ENCODE assay signal across 22 cellular contexts in the genomic region with DNA sequence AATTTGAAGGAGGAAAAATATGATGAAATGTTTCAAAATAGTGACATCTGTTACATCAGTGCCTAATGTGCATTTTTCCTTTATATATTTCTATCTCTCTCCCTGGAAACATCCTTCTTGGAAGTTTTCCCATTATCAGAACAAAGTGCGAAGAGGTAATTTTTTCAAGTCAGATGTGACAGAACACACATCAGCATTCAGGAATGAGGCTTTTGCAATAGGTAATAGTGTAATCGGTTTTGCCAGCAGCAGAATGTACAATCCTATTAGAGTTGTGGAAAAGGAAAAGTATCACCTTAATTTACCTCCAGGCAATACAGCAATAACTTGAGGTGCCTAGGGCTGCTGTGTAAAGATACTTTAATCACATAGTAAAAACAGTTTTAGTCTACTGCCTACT.
"Had no signal": no experiment of that assay in that cellular context is flagged by ENCODE, and none has a peak within 500 bp of the region (broad histone marks: within the 10 kb centered on the region; RNA-seq: fewer than 3 reads in every experiment).

No MANE protein-coding gene starts in this region.

- H3K27me3 ChIP-seq: cardiac muscle cell, neural progenitor cell, ovary had no signal

- H2AFZ ChIP-seq: neural progenitor cell had no signal

- H3K36me3 ChIP-seq: cardiac muscle cell, neural progenitor cell, ovary, thoracic aorta, WERI-Rb-1 had no signal

- H3K4me2 ChIP-seq: neural progenitor cell had no signal

- H3K4me1 ChIP-seq: psoas muscle had no signal

- H3K27ac ChIP-seq: cardiac muscle cell, neural progenitor cell, ovary, psoas muscle, thoracic aorta, WERI-Rb-1 had no signal

- H3K9me3 ChIP-seq: mucosa of descending colon, ovary, psoas muscle, thoracic aorta had no signal

- H3K9ac ChIP-seq: neural progenitor cell had no signal

- H3K4me3 ChIP-seq: cardiac muscle cell, mucosa of descending colon, neural progenitor cell, ovary, psoas muscle, thoracic aorta had no signal

- FAIRE-seq: astrocyte, kidney had no signal

- DNase-seq: activated CD4-positive, alpha-beta T cell treated with anti-CD3 and anti-CD28 coated beads for 1 hour; activated CD8-positive, alpha-beta memory T cell treated with anti-CD3 and anti-CD28 coated beads for 24 hours; activated CD8-positive, alpha-beta memory T cell treated with anti-CD3 and anti-CD28 coated beads, Interleukin-2, amount 50 U/mL, for 48 hours; activated effector memory CD4-positive, alpha-beta T cell treated with anti-CD3 and anti-CD28 coated beads, Interleukin-2, amount 50 U/mL, for 16 hours; activated naive CD4-positive, alpha-beta T cell treated with anti-CD3 and anti-CD28 coated beads, Interleukin-2, amount 50 U/mL, for 16 hours; activated T-cell treated with anti-CD3 and anti-CD28 coated beads, Interleukin-2, amount 50 U/mL, for 48 hours; effector memory CD8-positive, alpha-beta T cell; foreskin melanocyte; kidney; mesenchymal stem cell; mucosa of descending colon; naive B cell; ovary; psoas muscle; stimulated activated CD4-positive, alpha-beta T cell treated with anti-CD3 and anti-CD28 coated beads, Interleukin-4, amount 100 ng/mL, for 24 hours; SW 1271; T-helper 2 cell; WERI-Rb-1 had no signal
